Comparison of ENCODE assay signal across 8 cellular contexts in genomic region chr17:51121620-51122472, GRCh38. TPM values are rescaled to one million over a fixed set of nuclear protein-coding genes. Genes with fewer than 3 reads are reported as not detected.
DNase-seq lines count a peak whose midpoint lies in the region; ATAC-seq and TF ChIP-seq lines count a peak whose summit lies in the region.

No MANE protein-coding gene starts in this region.

- H3K27me3 Mint-ChIP-seq in CD8-positive, alpha-beta memory T cell, result peaks cover 0 to 3% of the 10 kb centered on the region in 2 donors

- peaks cover 0 to 11% (median 0%) of the 10 kb centered on the region in 3 donors for H3K36me3 Mint-ChIP-seq in CD8-positive, alpha-beta memory T cell

- peak overlapping the region; percentile 79 for H3K4me3 ChIP-seq in CD8-positive, alpha-beta memory T cell (ENCODE audit: low read length)
- H3K4me3 ChIP-seq in WI38 (ENCODE audit: low read depth, low read length) (peak overlapping the region; percentile 67), breast epithelium (peak overlapping the region; percentile 97 to 99 (median 99)), skeletal muscle tissue (ENCODE audit: low read length in 3 of 3) (peak overlapping the region; percentile 72 to 90 (median 85))

- H3K9me3 ChIP-seq in CD8-positive, alpha-beta memory T cell (ENCODE audit: low read length), result no peaks in the 10 kb centered on the region
- no peaks in the 10 kb centered on the region for H3K9me3 ChIP-seq in breast epithelium
- H3K9me3 ChIP-seq in skeletal muscle tissue (ENCODE audit: control insufficient read depth in 3 of 3, low read length in 3 of 3), result no peaks in the 10 kb centered on the region

- no peaks in the 10 kb centered on the region for H3K9me3 Mint-ChIP-seq in CD8-positive, alpha-beta memory T cell

- ATAC-seq in GM21717 (IDR thresholded peaks at IDR 0.05; ENCODE audit: unreplicated experiment), result peak; percentile 36

- no peaks in the 10 kb centered on the region for H3K36me3 ChIP-seq in CD8-positive, alpha-beta memory T cell (ENCODE audit: insufficient read depth, low read length)
- H3K36me3 ChIP-seq in breast epithelium, result no peaks in the 10 kb centered on the region
- H3K36me3 ChIP-seq in skeletal muscle tissue (ENCODE audit: control insufficient read depth in 3 of 3, insufficient read depth in 3 of 3, low read length in 3 of 3), result no peaks in the 10 kb centered on the region

- peak overlapping the region; percentile 89 for H3K27ac ChIP-seq in CD8-positive, alpha-beta memory T cell (ENCODE audit: low read depth, low read length)
- peak overlapping the region; percentile 98 to 99 for H3K27ac ChIP-seq in breast epithelium
- H3K27ac ChIP-seq in skeletal muscle tissue (ENCODE audit: low read depth, low read length), result peak overlapping the region; percentile 100

- H3K27me3 ChIP-seq in CD8-positive, alpha-beta memory T cell (ENCODE audit: insufficient read depth, low read length, poor library complexity, severe bottlenecking), result no peaks in the 10 kb centered on the region
- H3K27me3 ChIP-seq in breast epithelium (no peaks in the 10 kb centered on the region), skeletal muscle tissue (ENCODE audit: control insufficient read depth in 3 of 3, insufficient read depth in 3 of 3, low read length in 3 of 3) (no peaks in the 10 kb centered on the region)

- peak; percentile 17 to 73 (median 50) for DNase-seq in CD8-positive, alpha-beta memory T cell
- DNase-seq in NCI-H146 (lab: John Stamatoyannopoulos, UW), result peak; percentile 78
- DNase-seq in breast epithelium (ENCODE audit: low spot score in 2 of 2), result peak; percentile 90 to 98
- DNase-seq in iPS-NIHi11 (ENCODE audit: low spot score), result peak; percentile 70
- DNase-seq in GOT3 (lab: John Stamatoyannopoulos, UW), result no peak

- POLR2A ChIA-PET in CD8-positive, alpha-beta memory T cell (lab: Charles Lee), result interaction anchor here (0.6 to 2.3 kb wide), 4 partner anchors 11 to 256 kb away, joined by 3 to 23 read pairs (median 9); partner anchors contain the start of genes NME1 and TOB1

- no peak for TF ChIP-seq CTCF in WI38 (IDR thresholded peaks at IDR 0.05; ENCODE audit: low read depth, low read length)
- no peak for TF ChIP-seq CTCF in breast epithelium (IDR thresholded peaks at IDR 0.05)

- peak; percentile 92 for TF ChIP-seq POLR2A in breast epithelium (IDR thresholded peaks at IDR 0.05)

- H3K4me1 Mint-ChIP-seq in CD8-positive, alpha-beta memory T cell, result peaks cover 39 to 47% (median 45%) of the 10 kb centered on the region in 3 donors

- H3K9ac ChIP-seq in skeletal muscle tissue (ENCODE audit: low read depth in 1 of 3, low read length in 3 of 3), result peak overlapping the region; percentile 93 to 99 (median 97)

- intact Hi-C loops in breast epithelium (cut with DNase I; ENCODE audit: low total_unique reads), result no loop called here

- CTCF ChIA-PET in CD8-positive, alpha-beta memory T cell (lab: Charles Lee), result interaction anchor here (0.9 to 3.3 kb wide), 4 partner anchors 11 to 31 kb away, joined by 3 to 15 read pairs (median 8); partner anchors contain the start of gene NME1

- peak overlapping the region; percentile 96 to 100 (median 99) for H3K27ac Mint-ChIP-seq in CD8-positive, alpha-beta memory T cell

- H3K4me3 Mint-ChIP-seq in CD8-positive, alpha-beta memory T cell, result peak overlapping the region; percentile 94 to 99 (median 97)

- H3K4me1 ChIP-seq in CD8-positive, alpha-beta memory T cell (ENCODE audit: insufficient read depth, low read length), result peaks cover 35% of the 10 kb centered on the region
- H3K4me1 ChIP-seq in breast epithelium, result peaks cover 0 to 10% of the 10 kb centered on the region in 2 donors
- H3K4me1 ChIP-seq in skeletal muscle tissue (ENCODE audit: control insufficient read depth in 3 of 3, insufficient read depth in 3 of 3, low read length in 3 of 3), result peaks cover 17 to 37% (median 21%) of the 10 kb centered on the region in 3 donors

RNA-seq across cellular contexts. Expression of gene SPAG9, which starts 1.2 kb away (rescaled TPM):
- 10 to 100 TPM; 40.6 to 43.0 TPM for total RNA-seq in CD8-positive, alpha-beta memory T cell
- polyA plus RNA-seq in CD8-positive, alpha-beta memory T cell, result 10.5 TPM
- total RNA-seq in breast epithelium (100 to 1,000 TPM; 112 to 178 (median 128) TPM), skeletal muscle tissue (92.9 TPM)

RNA-seq across cellular contexts. Expression of gene NME1, which starts 31.5 kb away (rescaled TPM):
- total RNA-seq in CD8-positive, alpha-beta memory T cell, result 100 to 1,000 TPM; 401 to 404 TPM
- polyA plus RNA-seq in CD8-positive, alpha-beta memory T cell, result 61.2 TPM
- total RNA-seq in breast epithelium (10 to 100 TPM; 28.3 to 76.0 (median 28.4) TPM), skeletal muscle tissue (44.9 TPM)

RNA-seq across cellular contexts. Expression of gene NME2, which starts 44.4 kb away (rescaled TPM):
- 100 to 1,000 TPM; 926 to 930 TPM for total RNA-seq in CD8-positive, alpha-beta memory T cell
- polyA plus RNA-seq in CD8-positive, alpha-beta memory T cell, result 286 TPM
- total RNA-seq in breast epithelium (100 to 1,000 TPM; 394 to 566 (median 465) TPM), skeletal muscle tissue (240 TPM)
